ENCODE assay signal across 15 cellular contexts in genomic region chr2:224901121-224901676, GRCh38.
DNase-seq lines count a peak whose midpoint lies in the region; ATAC-seq and FAIRE-seq lines count a peak whose summit lies in the region.
"Had no signal": no experiment of that assay in that cellular context is flagged by ENCODE, and none has a peak within 500 bp of the region (broad histone marks: within the 10 kb centered on the region; RNA-seq: fewer than 3 reads in every experiment).

No MANE protein-coding gene starts in this region.

- peak; percentile 97 for FAIRE-seq in islet of Langerhans (lab: Jason Lieb, UNC)

- no peaks in the 10 kb centered on the region for H3K27me3 Mint-ChIP-seq in activated CD4-positive, alpha-beta T cell treated with anti-CD3 and anti-CD28 coated beads, Interleukin-2, amount 10 ng/mL, durations not matched to agents 24 days and 14 days
- no peaks in the 10 kb centered on the region for H3K27me3 Mint-ChIP-seq in activated CD4-positive, alpha-beta T cell treated with anti-CD3 and anti-CD28 coated beads, Interleukin-2, amount 10 ng/mL, durations not matched to agents 7 days and 5 days
- H3K27me3 Mint-ChIP-seq: activated CD8-positive, alpha-beta memory T cell treated with anti-CD3 and anti-CD28 coated beads, Interleukin-2, amount 10 ng/mL, durations not matched to agents 7 days and 5 days had no signal

- H3K36me3 Mint-ChIP-seq in activated CD4-positive, alpha-beta T cell treated with anti-CD3 and anti-CD28 coated beads, Interleukin-2, amount 10 ng/mL, durations not matched to agents 24 days and 14 days (ENCODE audit: low read depth): peaks cover 45% of the 10 kb centered on the region
- peaks cover 52% of the 10 kb centered on the region for H3K36me3 Mint-ChIP-seq in activated CD4-positive, alpha-beta T cell treated with anti-CD3 and anti-CD28 coated beads, Interleukin-2, amount 10 ng/mL, durations not matched to agents 7 days and 5 days (ENCODE audit: low read depth)

- peak overlapping the region; percentile 70 for H3K27ac Mint-ChIP-seq in activated CD4-positive, alpha-beta T cell treated with anti-CD3 and anti-CD28 coated beads, Interleukin-2, amount 10 ng/mL, durations not matched to agents 24 days and 14 days
- H3K27ac Mint-ChIP-seq in activated CD4-positive, alpha-beta T cell treated with anti-CD3 and anti-CD28 coated beads, Interleukin-2, amount 10 ng/mL, durations not matched to agents 7 days and 5 days: no peak overlapping the region
- H3K27ac Mint-ChIP-seq: activated CD8-positive, alpha-beta memory T cell treated with anti-CD3 and anti-CD28 coated beads, Interleukin-2, amount 10 ng/mL, durations not matched to agents 7 days and 5 days had no signal

- H3K4me1 Mint-ChIP-seq in activated CD4-positive, alpha-beta T cell treated with anti-CD3 and anti-CD28 coated beads, Interleukin-2, amount 10 ng/mL, durations not matched to agents 24 days and 14 days: peaks cover 39% of the 10 kb centered on the region
- H3K4me1 Mint-ChIP-seq in activated CD4-positive, alpha-beta T cell treated with anti-CD3 and anti-CD28 coated beads, Interleukin-2, amount 10 ng/mL, durations not matched to agents 7 days and 5 days: peaks cover 46% of the 10 kb centered on the region

- H3K9me3 Mint-ChIP-seq in activated CD4-positive, alpha-beta T cell treated with anti-CD3 and anti-CD28 coated beads, Interleukin-2, amount 10 ng/mL, durations not matched to agents 24 days and 14 days: peaks cover 6% of the 10 kb centered on the region
- H3K9me3 Mint-ChIP-seq in activated CD4-positive, alpha-beta T cell treated with anti-CD3 and anti-CD28 coated beads, Interleukin-2, amount 10 ng/mL, durations not matched to agents 7 days and 5 days: no peaks in the 10 kb centered on the region

- intact Hi-C loops in activated CD4-positive, alpha-beta T cell treated with anti-CD3 and anti-CD28 coated beads, Interleukin-2, amount 10 ng/mL, durations not matched to agents 24 days and 14 days (cut with micrococcal nuclease): no loop called here

- POLR2A ChIA-PET in activated CD4-positive, alpha-beta T cell treated with anti-CD3 and anti-CD28 coated beads, Interleukin-2, amount 10 ng/mL, durations not matched to agents 7 days and 5 days (lab: Charles Lee): no interaction called here

- ATAC-seq in HG03095 (IDR thresholded peaks at IDR 0.05; ENCODE audit: unreplicated experiment): no peak
- ATAC-seq: activated CD8-positive, alpha-beta memory T cell treated with anti-CD3 and anti-CD28 coated beads, Interleukin-2, amount 10 ng/mL, durations not matched to agents 7 days and 5 days; foreskin keratinocyte had no signal

- CTCF ChIA-PET in activated CD4-positive, alpha-beta T cell treated with anti-CD3 and anti-CD28 coated beads, Interleukin-2, amount 10 ng/mL, durations not matched to agents 7 days and 5 days (lab: Charles Lee): interaction anchor here (0.8 to 1.4 kb wide), 2 partner anchors 10 to 26 kb away, joined by 3 to 5 read pairs; no protein-coding TSS in a partner anchor

- peak overlapping the region; percentile 30 for H3K4me3 Mint-ChIP-seq in activated CD4-positive, alpha-beta T cell treated with anti-CD3 and anti-CD28 coated beads, Interleukin-2, amount 10 ng/mL, durations not matched to agents 24 days and 14 days
- H3K4me3 Mint-ChIP-seq in activated CD4-positive, alpha-beta T cell treated with anti-CD3 and anti-CD28 coated beads, Interleukin-2, amount 10 ng/mL, durations not matched to agents 7 days and 5 days: no peak overlapping the region
- H3K4me3 Mint-ChIP-seq: activated CD8-positive, alpha-beta memory T cell treated with anti-CD3 and anti-CD28 coated beads, Interleukin-2, amount 10 ng/mL, durations not matched to agents 7 days and 5 days had no signal

- DNase-seq in activated CD4-positive, alpha-beta T cell treated with anti-CD3 and anti-CD28 coated beads, Interleukin-2, amount 10 ng/mL, durations not matched to agents 24 days and 14 days: peak; percentile 45
- DNase-seq in activated CD4-positive, alpha-beta T cell treated with anti-CD3 and anti-CD28 coated beads, Interleukin-2, amount 10 ng/mL, durations not matched to agents 7 days and 5 days: no peak
- peak; percentile 57 for DNase-seq in DMS153 treated with DMSO at 0.1 percent for 48 hours (lab: John Stamatoyannopoulos, UW; ENCODE audit: unreplicated experiment)
- peak; percentile 4 for DNase-seq in NCI-H345 treated with DMSO at 0.1 percent for 48 hours (lab: John Stamatoyannopoulos, UW; ENCODE audit: unreplicated experiment)
- DNase-seq in NCI-H524 (lab: John Stamatoyannopoulos, UW): no peak
- no peak for DNase-seq in HuH-7.5 (ENCODE audit: low spot score)
- DNase-seq: activated CD8-positive, alpha-beta memory T cell treated with anti-CD3 and anti-CD28 coated beads, Interleukin-2, amount 10 ng/mL, durations not matched to agents 7 days and 5 days; Calu3; foreskin keratinocyte; GF-D8; NCI-H1694 treated with DMSO at 0.1 percent for 48 hours; SIG-M5; T1000 had no signal

Comparison
In these comparisons a context has a peak if more than half of its experiments do, and no peak if none do; other contexts are left out.
1. DNase-seq: peak in activated CD4-positive, alpha-beta T cell treated with anti-CD3 and anti-CD28 coated beads, Interleukin-2, amount 10 ng/mL, durations not matched to agents 24 days and 14 days (single experiment), DMS153 treated with DMSO at 0.1 percent for 48 hours (single experiment) and NCI-H345 treated with DMSO at 0.1 percent for 48 hours (single experiment); none in activated CD4-positive, alpha-beta T cell treated with anti-CD3 and anti-CD28 coated beads, Interleukin-2, amount 10 ng/mL, durations not matched to agents 7 days and 5 days (single experiment), NCI-H524 (0 of 2) and HuH-7.5 (single experiment).